14 cellular contexts compared by ENCODE assay signal in genomic region chrX:148380107-148380506, GRCh38.
DNase-seq lines count a peak whose midpoint lies in the region; ATAC-seq, FAIRE-seq and TF ChIP-seq lines count a peak whose summit lies in the region.
"Had no signal": no experiment of that assay in that cellular context is flagged by ENCODE, and none has a peak within 500 bp of the region (broad histone marks: within the 10 kb centered on the region; RNA-seq: fewer than 3 reads in every experiment).

No MANE protein-coding gene starts in this region.

- H3K27ac ChIP-seq in SU-DHL-6 (ENCODE audit: low read depth, low read length) (peak overlapping the region; percentile 92), neural progenitor cell (no peak overlapping the region)
- H3K27ac ChIP-seq: 22Rv1, gastrocnemius medialis, parathyroid adenoma had no signal

- peak; percentile 8 for DNase-seq in activated CD4-positive, alpha-beta T cell treated with anti-CD3 and anti-CD28 coated beads for 36 hours
- DNase-seq in activated CD4-positive, alpha-beta T cell treated with anti-CD3 and anti-CD28 coated beads, Interleukin-2, amount 50 U/mL, for 4 hours: no peak
- DNase-seq in natural killer cell: no peak
- no peak for DNase-seq in urothelium cell line (ENCODE audit: low spot score)
- DNase-seq in NOMO-1 treated with dmso at 0.1 percent for 144 hours (lab: John Stamatoyannopoulos, UW; ENCODE audit: unreplicated experiment): no peak
- no peak for DNase-seq in neural progenitor cell (ENCODE audit: low spot score)
- DNase-seq: gastrocnemius medialis, H9, NCI-H1105, NCI-H82 had no signal

- H3K4me1 Mint-ChIP-seq in activated CD4-positive, alpha-beta T cell treated with anti-CD3 and anti-CD28 coated beads for 36 hours: peaks cover 32% of the 10 kb centered on the region
- H3K4me1 Mint-ChIP-seq in natural killer cell (peaks cover 16 to 30% of the 10 kb centered on the region in 2 donors), neural progenitor cell (peaks cover 6% of the 10 kb centered on the region)

- TF ChIP-seq CTCF in SU-DHL-6 (IDR thresholded peaks at IDR 0.05; ENCODE audit: insufficient read depth, low read length, poor library complexity, severe bottlenecking) (no peak), natural killer cell (IDR thresholded peaks at IDR 0.05) (no peak), neural progenitor cell (IDR thresholded peaks at IDR 0.05) (no peak)

- H3K79me2 ChIP-seq in SU-DHL-6 (ENCODE audit: insufficient read depth, low read length) (no peaks in the 10 kb centered on the region), neural progenitor cell (ENCODE audit: low read depth) (no peaks in the 10 kb centered on the region)
- H3K79me2 ChIP-seq: parathyroid adenoma had no signal

- intact Hi-C loops in activated CD4-positive, alpha-beta T cell treated with anti-CD3 and anti-CD28 coated beads for 36 hours (cut with DNase I, micrococcal nuclease): loop anchor here (2.0 to 10.0 kb wide), 4 partner anchors 42 to 907 kb away; partner anchors contain the start of gene FMR1 (in 2 of the 2)
- intact Hi-C loops in natural killer cell (cut with micrococcal nuclease): loop anchor here (5.0 kb wide), 1 partner anchor 468 kb away; the partner anchor contains the start of gene FMR1

- peak overlapping the region; percentile 33; the same call in 1 of the 2 replicates for H3K9ac ChIP-seq in SU-DHL-6 (ENCODE audit: low read length)
- no peak overlapping the region for H3K9ac ChIP-seq in neural progenitor cell
- H3K9ac ChIP-seq: parathyroid adenoma had no signal

- CTCF ChIA-PET in activated CD4-positive, alpha-beta T cell treated with anti-CD3 and anti-CD28 coated beads for 36 hours (lab: Charles Lee): interaction anchor here (0.6 kb wide), 1 partner anchor 604 kb away, joined by 3 read pairs; no protein-coding TSS in a partner anchor

- POLR2A ChIA-PET in activated CD4-positive, alpha-beta T cell treated with anti-CD3 and anti-CD28 coated beads for 36 hours (lab: Charles Lee): no interaction called here

- H3F3A ChIP-seq in SU-DHL-6 (ENCODE audit: insufficient read depth): peaks cover 19% of the 10 kb centered on the region
- no peaks in the 10 kb centered on the region for H3F3A ChIP-seq in neural progenitor cell (ENCODE audit: low read depth)

- no peak overlapping the region for H3K4me3 ChIP-seq in SU-DHL-6 (ENCODE audit: insufficient read depth, low read length, poor library complexity, severe bottlenecking)
- H3K4me3 ChIP-seq in neural progenitor cell: no peak overlapping the region
- H3K4me3 ChIP-seq: gastrocnemius medialis had no signal

- H3K4me2 ChIP-seq in SU-DHL-6 (ENCODE audit: low read depth, low read length, poor library complexity, severe bottlenecking) (peak overlapping the region; percentile 97), neural progenitor cell (no peak overlapping the region)

- H3K27ac Mint-ChIP-seq in activated CD4-positive, alpha-beta T cell treated with anti-CD3 and anti-CD28 coated beads for 36 hours: peak overlapping the region; percentile 93
- peak overlapping the region; percentile 90 to 92 for H3K27ac Mint-ChIP-seq in natural killer cell
- H3K27ac Mint-ChIP-seq in neural progenitor cell: no peak overlapping the region
- H3K27ac Mint-ChIP-seq: H9 had no signal

- peak; percentile 7 for ATAC-seq in activated CD4-positive, alpha-beta T cell treated with anti-CD3 and anti-CD28 coated beads for 36 hours
- ATAC-seq in GM21723 (IDR thresholded peaks at IDR 0.05; ENCODE audit: unreplicated experiment): peak; percentile 17
- ATAC-seq in natural killer cell: no peak
- ATAC-seq: gastrocnemius medialis had no signal

- no peaks in the 10 kb centered on the region for H3K27me3 Mint-ChIP-seq in activated CD4-positive, alpha-beta T cell treated with anti-CD3 and anti-CD28 coated beads for 36 hours
- H3K27me3 Mint-ChIP-seq in natural killer cell (ENCODE audit: low read depth in 2 of 2) (no peaks in the 10 kb centered on the region), neural progenitor cell (ENCODE audit: insufficient read depth, low read depth) (no peaks in the 10 kb centered on the region)

- no peaks in the 10 kb centered on the region for H3K9me2 ChIP-seq in SU-DHL-6 (replicated peaks; ENCODE audit: insufficient read depth, low read length)

- FAIRE-seq in urothelium cell line (lab: Jason Lieb, UNC): no peak

- H4K20me1 ChIP-seq in SU-DHL-6 (ENCODE audit: low read depth, low read length): no peaks in the 10 kb centered on the region
- no peaks in the 10 kb centered on the region for H4K20me1 ChIP-seq in neural progenitor cell (ENCODE audit: low read depth)

- peaks cover 6% of the 10 kb centered on the region for H3K9me3 Mint-ChIP-seq in activated CD4-positive, alpha-beta T cell treated with anti-CD3 and anti-CD28 coated beads for 36 hours (ENCODE audit: low read depth)
- H3K9me3 Mint-ChIP-seq in natural killer cell (peaks cover 0 to 2% of the 10 kb centered on the region in 2 donors), neural progenitor cell (peaks cover 12% of the 10 kb centered on the region)

- H3K36me3 Mint-ChIP-seq in activated CD4-positive, alpha-beta T cell treated with anti-CD3 and anti-CD28 coated beads for 36 hours (ENCODE audit: low read depth): no peaks in the 10 kb centered on the region
- H3K36me3 Mint-ChIP-seq in natural killer cell (no peaks in the 10 kb centered on the region), neural progenitor cell (no peaks in the 10 kb centered on the region)

- no peak overlapping the region for H3K4me3 Mint-ChIP-seq in activated CD4-positive, alpha-beta T cell treated with anti-CD3 and anti-CD28 coated beads for 36 hours
- H3K4me3 Mint-ChIP-seq in natural killer cell (peak overlapping the region; percentile 81), neural progenitor cell (no peak overlapping the region)
- H3K4me3 Mint-ChIP-seq: H9 had no signal

- no peaks in the 10 kb centered on the region for H3K36me3 ChIP-seq in SU-DHL-6 (ENCODE audit: low read length)
- H3K36me3 ChIP-seq in neural progenitor cell: no peaks in the 10 kb centered on the region
- H3K36me3 ChIP-seq: gastrocnemius medialis had no signal

- H3K9me3 ChIP-seq in SU-DHL-6 (ENCODE audit: insufficient read depth, low read length) (peaks cover 5% of the 10 kb centered on the region; the same call in 1 of the 2 replicates), neural progenitor cell (ENCODE audit: low read depth) (peaks cover 15% of the 10 kb centered on the region)
- H3K9me3 ChIP-seq: gastrocnemius medialis had no signal

- no peaks in the 10 kb centered on the region for H3K27me3 ChIP-seq in SU-DHL-6 (ENCODE audit: low read length)
- H3K27me3 ChIP-seq in neural progenitor cell: no peaks in the 10 kb centered on the region
- H3K27me3 ChIP-seq: gastrocnemius medialis had no signal

- H2AFZ ChIP-seq in SU-DHL-6 (ENCODE audit: low read depth, low read length, severe bottlenecking) (peak overlapping the region; percentile 67), neural progenitor cell (replicated peaks) (no peak overlapping the region)
- H2AFZ ChIP-seq: parathyroid adenoma had no signal

- H3K4me1 ChIP-seq in neural progenitor cell: peaks cover 7% of the 10 kb centered on the region
- H3K4me1 ChIP-seq: gastrocnemius medialis, parathyroid adenoma had no signal

Comparison
In these comparisons a context has a peak if more than half of its experiments do, and no peak if none do; other contexts are left out.
1. ATAC-seq: peak in activated CD4-positive, alpha-beta T cell treated with anti-CD3 and anti-CD28 coated beads for 36 hours (single experiment) and GM21723 (single experiment); none in natural killer cell (0 of 3).